Comparison of ENCODE assay signal across 8 cellular contexts in the genomic region with DNA sequence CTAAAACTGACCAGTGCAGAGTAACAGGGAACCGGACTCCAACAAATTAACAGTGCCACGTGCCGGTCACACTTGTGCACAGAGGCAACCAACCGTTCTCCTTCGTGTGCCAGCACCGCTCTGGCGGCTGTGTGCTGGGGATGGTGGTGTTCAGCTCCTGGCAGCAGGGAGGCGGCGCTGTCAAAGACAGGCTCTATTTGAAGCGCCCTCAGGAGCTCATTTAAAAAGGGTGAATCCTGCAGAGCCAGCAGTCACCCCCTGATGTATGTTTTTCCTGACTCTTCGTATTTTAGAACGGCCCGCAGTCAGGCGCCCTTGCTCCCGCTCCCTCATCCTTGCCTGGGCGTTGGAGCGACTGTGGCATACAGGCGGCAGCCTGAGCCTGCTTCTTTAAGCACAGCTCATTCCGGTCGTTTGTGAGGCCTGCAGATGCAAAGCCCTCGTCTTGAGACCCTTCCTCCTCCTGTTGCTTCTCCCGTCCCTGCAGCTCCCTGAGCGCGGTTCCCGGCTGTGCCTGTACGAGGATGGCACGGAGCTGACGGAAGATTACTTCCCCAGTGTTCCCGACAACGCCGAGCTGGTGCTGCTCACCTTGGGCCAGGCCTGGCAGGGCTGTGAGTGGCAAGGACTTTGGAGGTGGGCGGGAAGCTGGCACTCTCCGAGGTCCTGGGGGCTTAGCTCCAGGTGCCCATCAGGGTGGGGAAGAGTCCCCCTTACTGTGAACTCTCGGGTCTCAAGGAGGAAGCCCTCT. TPM values are rescaled to one million over a fixed set of nuclear protein-coding genes. Genes with fewer than 3 reads are reported as not detected.
DNase-seq lines count a peak whose midpoint lies in the region; ATAC-seq, FAIRE-seq and TF ChIP-seq lines count a peak whose summit lies in the region.

No MANE protein-coding gene starts in this region.

- POLR2A ChIA-PET in A549 (lab: Yijun Ruan, JAX): no interaction called here

- H3K4me2 ChIP-seq in A549: peak overlapping the region; percentile 67

- WGBS in A549 (ENCODE audit: missing lambda C conversion rate): 89% methylated on average over 32 of the region's 34 CpGs
- 63 to 64% methylated on average over 34 of the region's 34 CpGs for WGBS in ectodermal cell, 2 experiments

- H3K36me3 ChIP-seq in RWPE2 (ENCODE audit: low read depth) (no peaks in the 10 kb centered on the region), ectodermal cell (ENCODE audit: control insufficient read depth, insufficient read depth, low read length) (no peaks in the 10 kb centered on the region), mucosa of descending colon (ENCODE audit: low read depth) (no peaks in the 10 kb centered on the region)

- FAIRE-seq in A549 (lab: Jason Lieb, UNC): no peak

- ATAC-seq in A549 (peak in 1 of 2 experiments; percentile 10; a peak in 1 of 6 replicates), RWPE2 (ENCODE audit: low read depth) (0 out of 3 replicates have a peak, but pooled peaks have one; percentile 5), mucosa of descending colon (peak; percentile 5), GM18520 (IDR thresholded peaks at IDR 0.05; ENCODE audit: unreplicated experiment) (no peak)

- no peaks in the 10 kb centered on the region for H3K27me3 ChIP-seq in RWPE2 (ENCODE audit: insufficient read depth, poor library complexity, severe bottlenecking)
- peaks cover 16% of the 10 kb centered on the region for H3K27me3 ChIP-seq in ectodermal cell (ENCODE audit: control insufficient read depth, insufficient read depth, low read length, poor library complexity, severe bottlenecking)

- TF ChIP-seq CTCF in A549 (IDR thresholded peaks at IDR 0.05) (no peak), RWPE2 (IDR thresholded peaks at IDR 0.05; ENCODE audit: poor library complexity, severe bottlenecking) (no peak), mucosa of descending colon (IDR thresholded peaks at IDR 0.05) (no peak)

- no peak for TF ChIP-seq POLR2A in A549 (IDR thresholded peaks at IDR 0.05; ENCODE audit: low read length)

- intact Hi-C loops in mucosa of descending colon (cut with DNase I, micrococcal nuclease): no loop called here

- CTCF ChIA-PET in A549 (lab: Yijun Ruan, JAX): interaction anchor here (0.6 to 1.6 kb wide), 6 partner anchors 11 to 73 kb away, joined by 3 to 5 read pairs (median 3); partner anchors contain the start of gene C1orf174

- no peaks in the 10 kb centered on the region for H3K9me3 ChIP-seq in A549
- H3K9me3 ChIP-seq in RWPE2 (ENCODE audit: severe bottlenecking): no peaks in the 10 kb centered on the region
- no peaks in the 10 kb centered on the region for H3K9me3 ChIP-seq in ectodermal cell (ENCODE audit: control insufficient read depth, low read length)
- H3K9me3 ChIP-seq in mucosa of descending colon: no peaks in the 10 kb centered on the region

- in situ Hi-C loops in G401 (cut with HindIII; ENCODE audit: low sequenced_read_pairs): no loop called here

- peak overlapping the region; percentile 85; the same call in 2 of the 3 replicates for H3K4me3 ChIP-seq in A549
- peak overlapping the region; percentile 85 for H3K4me3 ChIP-seq in RWPE2 (ENCODE audit: severe bottlenecking)
- H3K4me3 ChIP-seq in ectodermal cell (ENCODE audit: insufficient read depth, low read depth, low read length): peak overlapping the region; percentile 87
- peak overlapping the region; percentile 83 for H3K4me3 ChIP-seq in mucosa of descending colon

- H3K4me1 ChIP-seq in A549 (peaks cover 9% of the 10 kb centered on the region; the same call in 1 of the 3 replicates), RWPE2 (ENCODE audit: insufficient read depth, poor library complexity, severe bottlenecking) (no peaks in the 10 kb centered on the region), ectodermal cell (ENCODE audit: control insufficient read depth, insufficient read depth, low read length) (peaks cover 7% of the 10 kb centered on the region), mucosa of descending colon (ENCODE audit: low read depth) (peaks cover 17% of the 10 kb centered on the region)

- DNase-seq in A549 (ENCODE audit: low read depth in 1 of 2, low spot score in 1 of 2): no peak
- peak; percentile 69 for DNase-seq in G401 (ENCODE audit: low spot score)
- no peak for DNase-seq in RWPE2 (ENCODE audit: low spot score)
- peak in 2 of 3 donors; percentile 36 to 57 for DNase-seq in mucosa of descending colon
- no peak for DNase-seq in NCI-H1048 (lab: John Stamatoyannopoulos, UW)
- no peak for DNase-seq in activated CD4-positive, CD25-positive, alpha-beta regulatory T cell treated with anti-CD3 and anti-CD28 coated beads, Interleukin-2, amount 50 U/mL, for 72 hours

- no peak for TF ChIP-seq EP300 in A549 (IDR thresholded peaks at IDR 0.05)

- TF ChIP-seq RAD21 in A549 (conservative IDR thresholded peaks at IDR 0.05 in 1 of 2, IDR thresholded peaks at IDR 0.05 in 1 of 2): no peak

- H3K27ac ChIP-seq in A549: peak overlapping the region in 1 of 2 experiments; percentile 92; a peak in 2 of 6 replicates
- H3K27ac ChIP-seq in RWPE2 (ENCODE audit: poor library complexity, severe bottlenecking): no peak overlapping the region
- H3K27ac ChIP-seq in ectodermal cell (ENCODE audit: insufficient read depth, low read depth, low read length, poor library complexity, severe bottlenecking): no peak overlapping the region

TF ChIP-seq in A549, 52 proteins besides CTCF, POLR2A, EP300 and RAD21:
- no peak for TF ChIP-seq CBX8 (IDR thresholded peaks at IDR 0.05)
- TF ChIP-seq GATA3 (IDR thresholded peaks at IDR 0.05; ENCODE audit: borderline replicate concordance): no peak
- no peak for TF ChIP-seq CHD4 (IDR thresholded peaks at IDR 0.05; ENCODE audit: borderline replicate concordance)
- no peak for TF ChIP-seq MYC (IDR thresholded peaks at IDR 0.05; ENCODE audit: borderline replicate concordance, low read length)
- TF ChIP-seq NR3C1 (IDR thresholded peaks at IDR 0.05): no peak
- TF ChIP-seq CHD2 (IDR thresholded peaks at IDR 0.05; ENCODE audit: low read length, partially characterized antibody): no peak
- TF ChIP-seq ZSCAN20 (CRISPR knock-in tag; IDR thresholded peaks at IDR 0.05): no peak
- TF ChIP-seq USF2 (IDR thresholded peaks at IDR 0.05): no peak

RNA-seq across cellular contexts. Expression of gene DFFB, which starts 1.1 kb away (rescaled TPM):
- polyA plus RNA-seq in A549 (2011; rRNA removed) (2.5 and 3.2 TPM in 2 replicates), A549 (2017; fragmentation: RNase III; extraction: RNeasy Plus Mini Kit Qiagen cat#74134 plus additional on column Dnase treatment) (3.2 to 4.4 TPM (median 3.7 TPM) in 3 replicates)
- polyA plus RNA-seq in A549 (2012; cell fraction: cytosol; rRNA removed): 4.9 and 5.4 TPM in 2 replicates
- 7.7 and 8.6 TPM in 2 replicates for polyA plus RNA-seq in A549 (2012; cell fraction: nucleus; rRNA removed)
- polyA minus RNA-seq in A549 (2011; rRNA and poly(A)+ RNA removed): 1.9 and 2.5 TPM in 2 replicates
- 7.6 and 10.0 TPM in 2 replicates for total RNA-seq in G401 (2014; rRNA removed; shearing (Covaris generic))
- 9.1 TPM for polyA plus RNA-seq in ectodermal cell (2013, experiment 1 of 4)
- 5.5 TPM for polyA plus RNA-seq in ectodermal cell (2013, experiment 2 of 4)
- 5.6 TPM for polyA plus RNA-seq in ectodermal cell (2013, experiment 3 of 4)
- polyA plus RNA-seq in ectodermal cell (2013, experiment 4 of 4): 6.3 TPM
- 1 to 10 TPM; 7.6 to 9.2 (median 8.4) TPM for total RNA-seq in mucosa of descending colon

RNA-seq across cellular contexts. Expression of gene CEP104, which starts 1.4 kb away (rescaled TPM):
- 28.8 and 28.9 TPM in 2 replicates for polyA plus RNA-seq in A549 (2011; rRNA removed)
- polyA plus RNA-seq in A549 (2012; cell fraction: cytosol; rRNA removed): 10.5 and 12.3 TPM in 2 replicates
- 15.7 and 16.1 TPM in 2 replicates for polyA plus RNA-seq in A549 (2012; cell fraction: nucleus; rRNA removed)
- polyA plus RNA-seq in A549 (2017; fragmentation: RNase III; extraction: RNeasy Plus Mini Kit Qiagen cat#74134 plus additional on column Dnase treatment): 13.7 to 15.4 TPM (median 14.5 TPM) in 3 replicates
- 33.3 and 37.8 TPM in 2 replicates for polyA minus RNA-seq in A549 (2011; rRNA and poly(A)+ RNA removed)
- total RNA-seq in G401 (2014; rRNA removed; shearing (Covaris generic)): 6.0 and 17.5 TPM in 2 replicates
- polyA plus RNA-seq in ectodermal cell (2013, experiment 1 of 4): 25.3 TPM
- polyA plus RNA-seq in ectodermal cell (2013, experiment 2 of 4): 25.3 TPM
- 19.3 TPM for polyA plus RNA-seq in ectodermal cell (2013, experiment 3 of 4)
- polyA plus RNA-seq in ectodermal cell (2013, experiment 4 of 4): 15.0 TPM
- 10 to 100 TPM; 33.4 to 62.0 (median 36.1) TPM for total RNA-seq in mucosa of descending colon

RNA-seq across cellular contexts. Expression of gene C1orf174, which starts 41.7 kb away (rescaled TPM):
- 26.3 and 29.7 TPM in 2 replicates for polyA plus RNA-seq in A549 (2011; rRNA removed)
- 28.3 and 29.6 TPM in 2 replicates for polyA plus RNA-seq in A549 (2012; cell fraction: cytosol; rRNA removed)
- 30.5 and 38.0 TPM in 2 replicates for polyA plus RNA-seq in A549 (2012; cell fraction: nucleus; rRNA removed)
- 23.6 to 23.9 TPM (median 23.7 TPM) in 3 replicates for polyA plus RNA-seq in A549 (2017; fragmentation: RNase III; extraction: RNeasy Plus Mini Kit Qiagen cat#74134 plus additional on column Dnase treatment)
- 25.5 and 26.0 TPM in 2 replicates for polyA minus RNA-seq in A549 (2011; rRNA and poly(A)+ RNA removed)
- total RNA-seq in G401 (2014; rRNA removed; shearing (Covaris generic)): 40.4 and 59.1 TPM in 2 replicates
- polyA plus RNA-seq in ectodermal cell (2013, experiment 1 of 4): 40.5 TPM
- 35.5 TPM for polyA plus RNA-seq in ectodermal cell (2013, experiment 2 of 4)
- 39.6 TPM for polyA plus RNA-seq in ectodermal cell (2013, experiment 3 of 4)
- polyA plus RNA-seq in ectodermal cell (2013, experiment 4 of 4): 38.4 TPM
- total RNA-seq in mucosa of descending colon: 10 to 100 TPM; 19.3 to 23.7 (median 21.8) TPM

Comparison
In these comparisons a context has a peak if more than half of its experiments do, and no peak if none do; other contexts are left out.
1. DNase-seq: peak in G401 (single experiment) and mucosa of descending colon (2 of 3); none in A549 (0 of 2), RWPE2 (single experiment), NCI-H1048 (single experiment) and activated CD4-positive, CD25-positive, alpha-beta regulatory T cell treated with anti-CD3 and anti-CD28 coated beads, Interleukin-2, amount 50 U/mL, for 72 hours (single experiment).
2. Peak in every context shown above with its lines, with median percentiles within 50 percentile points of each other: H3K4me3 ChIP-seq.